7 cellular contexts compared by ENCODE assay signal in genomic region chr2:232940724-232941123, GRCh38.
"Had no signal": no experiment of that assay in that cellular context is flagged by ENCODE, and none has a peak within 500 bp of the region (broad histone marks: within the 10 kb centered on the region; RNA-seq: fewer than 3 reads in every experiment).

No MANE protein-coding gene starts in this region.

- H3K4me2 ChIP-seq: GM23338 had no signal

- H3K4me3 ChIP-seq: GM23338, HAP-1 had no signal

- ATAC-seq: GM23338 had no signal

- H3K4me1 ChIP-seq: HAP-1 had no signal

- H3K36me3 ChIP-seq: HAP-1 had no signal

- H3K4me3 Mint-ChIP-seq: GM23338, H9 had no signal

- H3K9me3 ChIP-seq: HAP-1 had no signal

- H3K4me1 Mint-ChIP-seq: GM23338, H9 had no signal

- DNase-seq: GOT3, H7, H9, HCEC 1CT, HFFc6 had no signal

- H3K27ac Mint-ChIP-seq: GM23338, H9, HFFc6 had no signal

- H2AFZ ChIP-seq: GM23338 had no signal
